Comparison of ENCODE assay signal across 17 cellular contexts in genomic region chr11:12762283-12762682, GRCh38.
DNase-seq lines count a peak whose midpoint lies in the region; ATAC-seq, FAIRE-seq and TF ChIP-seq lines count a peak whose summit lies in the region.
"Had no signal": no experiment of that assay in that cellular context is flagged by ENCODE, and none has a peak within 500 bp of the region (broad histone marks: within the 10 kb centered on the region; RNA-seq: fewer than 3 reads in every experiment).

No MANE protein-coding gene starts in this region.

- H3K9me2 ChIP-seq in Karpas-422 (replicated peaks; ENCODE audit: insufficient read depth, low read length), result no peaks in the 10 kb centered on the region
- H3K9me2 ChIP-seq: SK-N-SH had no signal

- H4K20me1 ChIP-seq in Karpas-422 (ENCODE audit: insufficient read depth, low read depth, low read length), result no peaks in the 10 kb centered on the region

- POLR2A ChIA-PET in A549 (lab: Yijun Ruan, JAX), result no interaction called here

- no peak for TF ChIP-seq EP300 in A549 (IDR thresholded peaks at IDR 0.05)

- no peaks in the 10 kb centered on the region for H3K27me3 Mint-ChIP-seq in brain
- H3K27me3 Mint-ChIP-seq in nephron progenitor cell (ENCODE audit: low read depth, poor library complexity), result no peaks in the 10 kb centered on the region

- no peak for TF ChIP-seq POLR2A in A549 (IDR thresholded peaks at IDR 0.05; ENCODE audit: low read length)

- TF ChIP-seq RAD21 in A549 (conservative IDR thresholded peaks at IDR 0.05 in 1 of 2, IDR thresholded peaks at IDR 0.05 in 1 of 2), result no peak

- no peak for FAIRE-seq in A549 (lab: Jason Lieb, UNC)
- FAIRE-seq: GM12878, GM18507, GM19239 had no signal

- no peak overlapping the region for H3K4me3 Mint-ChIP-seq in brain
- no peak overlapping the region for H3K4me3 Mint-ChIP-seq in nephron progenitor cell

- CTCF ChIA-PET in A549 (lab: Yijun Ruan, JAX), result interaction anchor here (1.4 kb wide), 1 partner anchor 126 kb away, joined by 4 read pairs; no protein-coding TSS in a partner anchor

- no peaks in the 10 kb centered on the region for H3K79me2 ChIP-seq in Karpas-422 (ENCODE audit: low read length)

- WGBS in A549 (ENCODE audit: missing lambda C conversion rate), result 72% methylated on average over 5 of the region's 5 CpGs

- H3K4me3 ChIP-seq in A549 (no peak overlapping the region), Karpas-422 (ENCODE audit: low read length) (no peak overlapping the region), foreskin fibroblast (ENCODE audit: low read depth in 1 of 2, low read length in 2 of 2) (no peak overlapping the region)
- H3K4me3 ChIP-seq: GM12878, GM23248 had no signal

- H3K9me3 Mint-ChIP-seq in brain, result no peaks in the 10 kb centered on the region
- no peaks in the 10 kb centered on the region for H3K9me3 Mint-ChIP-seq in nephron progenitor cell

- H3K4me1 ChIP-seq in A549, result peaks cover 73% of the 10 kb centered on the region
- peaks cover 6% of the 10 kb centered on the region; the same call in 1 of the 2 replicates for H3K4me1 ChIP-seq in Karpas-422 (ENCODE audit: low read length)

- peak overlapping the region; percentile 24 for H3K4me2 ChIP-seq in A549
- H3K4me2 ChIP-seq in Karpas-422 (ENCODE audit: low read depth, low read length, poor library complexity, severe bottlenecking), result no peak overlapping the region
- H3K4me2 ChIP-seq: SK-N-SH had no signal

- no peak overlapping the region for H2AFZ ChIP-seq in Karpas-422 (ENCODE audit: low read length)
- H2AFZ ChIP-seq: GM23248 had no signal

- no peaks in the 10 kb centered on the region for H3K36me3 ChIP-seq in Karpas-422 (ENCODE audit: insufficient read depth, low read length)

- H3K4me1 Mint-ChIP-seq in brain (peaks cover 62% of the 10 kb centered on the region), nephron progenitor cell (peaks cover 55% of the 10 kb centered on the region)

- H3K27ac Mint-ChIP-seq in brain (peak overlapping the region in 3 of 5 experiments; percentile 19 to 74 (median 52)), nephron progenitor cell (peak overlapping the region; percentile 1)

- no peaks in the 10 kb centered on the region for H3K27me3 ChIP-seq in Karpas-422 (ENCODE audit: low read length)

- TF ChIP-seq CTCF in A549 (IDR thresholded peaks at IDR 0.05) (no peak), brain (conservative IDR thresholded peaks at IDR 0.05) (no peak), nephron progenitor cell (IDR thresholded peaks at IDR 0.05) (no peak), foreskin fibroblast (IDR thresholded peaks at IDR 0.05; ENCODE audit: low read depth, low read length) (no peak)

- DNase-seq in A549 (ENCODE audit: low read depth in 1 of 2, low spot score in 1 of 2) (no peak), Karpas-422 (peak; percentile 22), nephron progenitor cell (no peak), SIG-M5 treated with dmso at 0.1 percent for 504 hours (lab: John Stamatoyannopoulos, UW; ENCODE audit: unreplicated experiment) (no peak), foreskin fibroblast (no peak)
- no peak for DNase-seq in stimulated activated CD4-positive, alpha-beta T cell treated with anti-CD3 and anti-CD28 coated beads, Interleukin-12 subunit alpha, Interleukin-12 subunit beta, amount 100 ng/mL, for 4 hours
- DNase-seq: AML-193, GM23248, NCI-H1436 treated with DMSO at 0.1 percent for 48 hours, SK-N-SH had no signal

- no peak for ATAC-seq in A549
- no peak for ATAC-seq in GM18511 (IDR thresholded peaks at IDR 0.05; ENCODE audit: unreplicated experiment)
- ATAC-seq: GM12878, Panc1, Right ventricle myocardium inferior had no signal

- H3K36me3 Mint-ChIP-seq in brain (peaks cover 16% of the 10 kb centered on the region), nephron progenitor cell (ENCODE audit: low read depth) (peaks cover 33% of the 10 kb centered on the region)

- H3K27ac ChIP-seq in A549 (peak overlapping the region in 1 of 2 experiments; percentile 56; a peak in 3 of 6 replicates), Karpas-422 (ENCODE audit: low read length) (no peak overlapping the region)
- H3K27ac ChIP-seq: GM23248 had no signal

- no peak overlapping the region for H3K9ac ChIP-seq in Karpas-422 (ENCODE audit: low read length)
- H3K9ac ChIP-seq: GM23248, SK-N-SH had no signal

- H3K9me3 ChIP-seq in A549, result no peaks in the 10 kb centered on the region
- H3K9me3 ChIP-seq in Karpas-422 (ENCODE audit: low read length), result no peaks in the 10 kb centered on the region
- H3K9me3 ChIP-seq: SK-N-SH had no signal

TF ChIP-seq in A549, 52 proteins besides CTCF, POLR2A, EP300 and RAD21:
- TF ChIP-seq EHMT2 (IDR thresholded peaks at IDR 0.05; ENCODE audit: low read depth), result no peak
- no peak for TF ChIP-seq NPAS2 (CRISPR knock-in tag; IDR thresholded peaks at IDR 0.05; ENCODE audit: borderline replicate concordance)
- no peak for TF ChIP-seq KDM5A (IDR thresholded peaks at IDR 0.05)
- TF ChIP-seq HOXB5 (CRISPR knock-in tag; IDR thresholded peaks at IDR 0.05), result no peak
- TF ChIP-seq REST (IDR thresholded peaks at IDR 0.05), result no peak
- TF ChIP-seq CBX2 (IDR thresholded peaks at IDR 0.05; ENCODE audit: borderline replicate concordance, low read depth), result no peak
- TF ChIP-seq BHLHE40 (IDR thresholded peaks at IDR 0.05; ENCODE audit: low read depth, low read length), result no peak
- no peak for TF ChIP-seq HEYL (CRISPR knock-in tag; IDR thresholded peaks at IDR 0.05)
- no peak for TF ChIP-seq SREBF2 (IDR thresholded peaks at IDR 0.05)
- no peak for TF ChIP-seq USF2 (IDR thresholded peaks at IDR 0.05)
- TF ChIP-seq CEBPB (IDR thresholded peaks at IDR 0.05), result no peak
- no peak for TF ChIP-seq JUN (IDR thresholded peaks at IDR 0.05)
- no peak for TF ChIP-seq PHF8 (IDR thresholded peaks at IDR 0.05; ENCODE audit: borderline replicate concordance, low read depth)
- TF ChIP-seq MAX (IDR thresholded peaks at IDR 0.05), result no peak
- TF ChIP-seq ATOH8 (CRISPR knock-in tag; IDR thresholded peaks at IDR 0.05; ENCODE audit: low read depth), result no peak
- TF ChIP-seq MYC (IDR thresholded peaks at IDR 0.05; ENCODE audit: borderline replicate concordance, low read length), result no peak
